Comparison of ENCODE assay signal across 9 cellular contexts in the genomic region with DNA sequence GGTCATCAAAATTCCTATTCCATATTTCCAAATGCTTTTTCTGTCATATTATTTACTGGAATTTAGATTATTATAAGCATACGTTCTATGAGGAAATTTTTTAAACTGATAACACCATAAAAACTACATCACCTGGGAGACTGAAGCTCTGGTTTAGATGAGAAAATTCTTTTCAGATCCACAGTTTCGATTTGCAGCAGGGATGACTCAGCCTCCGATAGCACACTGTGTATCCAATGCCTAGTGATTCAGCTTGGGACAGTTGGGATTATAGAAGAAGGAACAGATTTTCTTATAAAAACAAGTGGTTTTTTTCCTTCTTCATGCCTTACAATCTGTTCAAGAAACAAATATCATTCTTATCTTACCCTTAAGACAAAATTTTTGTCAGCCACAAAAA.
DNase-seq lines count a peak whose midpoint lies in the region; ATAC-seq and TF ChIP-seq lines count a peak whose summit lies in the region.
"Had no signal": no experiment of that assay in that cellular context is flagged by ENCODE, and none has a peak within 500 bp of the region (broad histone marks: within the 10 kb centered on the region; RNA-seq: fewer than 3 reads in every experiment).

No MANE protein-coding gene starts in this region.

- H3K4me1 ChIP-seq in thoracic aorta (ENCODE audit: control insufficient read depth in 1 of 2, low read depth in 2 of 2) = peaks cover 0 to 10% of the 10 kb centered on the region in 2 donors
- no peaks in the 10 kb centered on the region for H3K4me1 ChIP-seq in CD8-positive, alpha-beta T cell (ENCODE audit: insufficient read depth, low read length)

- no peak overlapping the region for H3K4me3 Mint-ChIP-seq in CD8-positive, alpha-beta T cell
- no peak overlapping the region for H3K4me3 Mint-ChIP-seq in activated T-helper 2 cell treated with anti-CD3 and anti-CD28 coated beads, Interferon-gamma antibody, Interleukin-2, Interleukin-4, amounts not matched to agents 10 μg/mL and 5 μg/mL and 100 μg/mL, durations not matched to agents 14 hours and 24 hours and 36 hours (ENCODE audit: low read depth)
- H3K4me3 Mint-ChIP-seq: activated CD4-positive, alpha-beta T cell treated with anti-CD3 and anti-CD28 coated beads for 36 hours had no signal

- no peaks in the 10 kb centered on the region for H3K36me3 ChIP-seq in thoracic aorta
- no peaks in the 10 kb centered on the region for H3K36me3 ChIP-seq in CD8-positive, alpha-beta T cell (ENCODE audit: insufficient read depth, low read length)

- intact Hi-C loops in CD8-positive, alpha-beta T cell (cut with DNase I, micrococcal nuclease) = loop anchor here (10.0 kb wide), 2 partner anchors 650 to 860 kb away; no protein-coding TSS in a partner anchor
- intact Hi-C loops in activated T-helper 2 cell treated with anti-CD3 and anti-CD28 coated beads, Interferon-gamma antibody, Interleukin-2, Interleukin-4, amounts not matched to agents 10 μg/mL and 5 μg/mL and 100 μg/mL, durations not matched to agents 14 hours and 24 hours and 36 hours (cut with micrococcal nuclease) = no loop called here

- H3K4me3 ChIP-seq in thoracic aorta = peak overlapping the region; percentile 52
- no peak overlapping the region for H3K4me3 ChIP-seq in CD8-positive, alpha-beta T cell (ENCODE audit: low read depth, low read length)

- ATAC-seq in thoracic aorta (ENCODE audit: insufficient number of reproducible peaks, low FRiP score, low read depth) = no peak
- no peak for ATAC-seq in CD8-positive, alpha-beta T cell
- ATAC-seq: activated CD4-positive, alpha-beta T cell treated with anti-CD3 and anti-CD28 coated beads for 36 hours; left lobe of liver had no signal

- no peaks in the 10 kb centered on the region for H3K27me3 ChIP-seq in thoracic aorta (replicated peaks; ENCODE audit: insufficient read depth)
- H3K27me3 ChIP-seq in CD8-positive, alpha-beta T cell (ENCODE audit: insufficient read depth, low read length) = peaks cover 3% of the 10 kb centered on the region

- H3K27me3 Mint-ChIP-seq in CD8-positive, alpha-beta T cell (ENCODE audit: low read depth) = peaks cover 18% of the 10 kb centered on the region
- H3K27me3 Mint-ChIP-seq in activated T-helper 2 cell treated with anti-CD3 and anti-CD28 coated beads, Interferon-gamma antibody, Interleukin-2, Interleukin-4, amounts not matched to agents 10 μg/mL and 5 μg/mL and 100 μg/mL, durations not matched to agents 14 hours and 24 hours and 36 hours (ENCODE audit: low read depth) = peaks cover 17% of the 10 kb centered on the region

- no peaks in the 10 kb centered on the region for H3K4me1 Mint-ChIP-seq in CD8-positive, alpha-beta T cell (ENCODE audit: low read depth)
- H3K4me1 Mint-ChIP-seq in activated T-helper 2 cell treated with anti-CD3 and anti-CD28 coated beads, Interferon-gamma antibody, Interleukin-2, Interleukin-4, amounts not matched to agents 10 μg/mL and 5 μg/mL and 100 μg/mL, durations not matched to agents 14 hours and 24 hours and 36 hours (ENCODE audit: low read depth) = no peaks in the 10 kb centered on the region
- H3K4me1 Mint-ChIP-seq: activated CD4-positive, alpha-beta T cell treated with anti-CD3 and anti-CD28 coated beads for 36 hours had no signal

- CTCF ChIA-PET in CD8-positive, alpha-beta T cell (lab: Charles Lee) = no interaction called here

- no peaks in the 10 kb centered on the region for H3K9me3 Mint-ChIP-seq in CD8-positive, alpha-beta T cell
- H3K9me3 Mint-ChIP-seq in activated T-helper 2 cell treated with anti-CD3 and anti-CD28 coated beads, Interferon-gamma antibody, Interleukin-2, Interleukin-4, amounts not matched to agents 10 μg/mL and 5 μg/mL and 100 μg/mL, durations not matched to agents 14 hours and 24 hours and 36 hours = no peaks in the 10 kb centered on the region

- POLR2A ChIA-PET in CD8-positive, alpha-beta T cell (lab: Charles Lee) = no interaction called here

- H3K27ac Mint-ChIP-seq in CD8-positive, alpha-beta T cell = no peak overlapping the region
- no peak overlapping the region for H3K27ac Mint-ChIP-seq in activated T-helper 2 cell treated with anti-CD3 and anti-CD28 coated beads, Interferon-gamma antibody, Interleukin-2, Interleukin-4, amounts not matched to agents 10 μg/mL and 5 μg/mL and 100 μg/mL, durations not matched to agents 14 hours and 24 hours and 36 hours
- H3K27ac Mint-ChIP-seq: activated CD4-positive, alpha-beta T cell treated with anti-CD3 and anti-CD28 coated beads for 36 hours had no signal

- H3K36me3 Mint-ChIP-seq in CD8-positive, alpha-beta T cell = no peaks in the 10 kb centered on the region
- H3K36me3 Mint-ChIP-seq in activated T-helper 2 cell treated with anti-CD3 and anti-CD28 coated beads, Interferon-gamma antibody, Interleukin-2, Interleukin-4, amounts not matched to agents 10 μg/mL and 5 μg/mL and 100 μg/mL, durations not matched to agents 14 hours and 24 hours and 36 hours (ENCODE audit: low read depth) = no peaks in the 10 kb centered on the region

- DNase-seq in HT-29 (ENCODE audit: low spot score) = peak; percentile 1
- DNase-seq in amniotic epithelial cell (ENCODE audit: low read depth) = peak; percentile 85
- peak; percentile 27 for DNase-seq in hepatic stellate cell (ENCODE audit: low spot score)
- no peak for DNase-seq in thoracic aorta (ENCODE audit: low spot score)
- DNase-seq in CD8-positive, alpha-beta T cell = no peak
- DNase-seq in activated T-helper 2 cell treated with anti-CD3 and anti-CD28 coated beads, Interferon-gamma antibody, Interleukin-2, Interleukin-4, amounts not matched to agents 10 μg/mL and 5 μg/mL and 100 μg/mL, durations not matched to agents 14 hours and 24 hours and 36 hours (ENCODE audit: low spot score) = no peak
- DNase-seq in NCI-H2227 (lab: John Stamatoyannopoulos, UW; ENCODE audit: unreplicated experiment) = no peak
- DNase-seq: activated CD4-positive, alpha-beta T cell treated with anti-CD3 and anti-CD28 coated beads for 36 hours had no signal

- no peak for TF ChIP-seq CTCF in thoracic aorta (IDR thresholded peaks at IDR 0.05)
- TF ChIP-seq CTCF in CD8-positive, alpha-beta T cell (IDR thresholded peaks at IDR 0.05) = no peak

- H3K27ac ChIP-seq in thoracic aorta = no peak overlapping the region
- no peak overlapping the region for H3K27ac ChIP-seq in CD8-positive, alpha-beta T cell (ENCODE audit: low read depth, low read length)

- H3K9me3 ChIP-seq in thoracic aorta = no peaks in the 10 kb centered on the region
- H3K9me3 ChIP-seq in CD8-positive, alpha-beta T cell (ENCODE audit: low read length) = no peaks in the 10 kb centered on the region

Comparison
In these comparisons a context has a peak if more than half of its experiments do, and no peak if none do; other contexts are left out.
1. DNase-seq: peak in HT-29 (single experiment), amniotic epithelial cell (single experiment) and hepatic stellate cell (single experiment); none in thoracic aorta (single experiment), CD8-positive, alpha-beta T cell (0 of 7), activated T-helper 2 cell treated with anti-CD3 and anti-CD28 coated beads, Interferon-gamma antibody, Interleukin-2, Interleukin-4, amounts not matched to agents 10 μg/mL and 5 μg/mL and 100 μg/mL, durations not matched to agents 14 hours and 24 hours and 36 hours (single experiment) and NCI-H2227 (single experiment).